In the genomic region with DNA sequence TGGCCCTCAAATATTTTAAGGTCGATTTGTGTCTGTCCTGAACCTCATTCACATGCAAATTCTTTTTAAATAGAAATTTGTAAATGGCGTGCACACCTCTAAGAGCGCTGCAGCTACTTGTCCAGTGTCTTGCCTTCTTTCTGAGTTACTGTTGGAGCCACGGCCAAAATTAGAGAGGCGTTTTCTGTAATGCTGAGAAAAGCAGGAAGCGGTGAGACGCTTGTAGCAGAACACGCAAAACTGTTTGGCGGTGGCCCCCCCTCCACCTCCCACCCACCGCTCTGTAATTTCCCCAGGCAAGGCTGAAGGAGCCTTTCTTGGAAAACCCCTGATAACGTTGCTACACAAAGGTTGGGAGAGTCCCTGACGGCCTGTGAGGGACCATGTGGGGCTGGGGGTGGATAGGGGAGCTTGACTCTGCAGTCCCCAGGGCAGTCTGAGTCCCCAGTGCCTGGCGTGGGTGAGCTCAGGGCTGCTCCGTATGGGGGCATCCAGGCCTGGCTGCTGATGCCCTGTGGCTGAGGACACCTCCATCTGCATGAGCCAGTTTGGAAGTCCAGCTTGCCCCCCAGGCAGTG, we compare ENCODE assay signal across 8 cellular contexts.
DNase-seq lines count a peak whose midpoint lies in the region; ATAC-seq and TF ChIP-seq lines count a peak whose summit lies in the region.

No MANE protein-coding gene starts in this region.

- peak overlapping the region; percentile 37 for H3K4ac ChIP-seq in mesendoderm (ENCODE audit: low read depth, low read length)

- H4K8ac ChIP-seq in mesendoderm (ENCODE audit: low read depth, low read length), result no peak overlapping the region

- peak overlapping the region; percentile 85 for H2BK5ac ChIP-seq in mesendoderm (ENCODE audit: low read length)

- peak overlapping the region; percentile 77 for H3K56ac ChIP-seq in mesendoderm (ENCODE audit: low read length)

- peak; percentile 81 for DNase-seq in activated CD4-positive, alpha-beta T cell treated with anti-CD3 and anti-CD28 coated beads for 48 hours
- DNase-seq in mesendoderm (peak; percentile 49), Kasumi-1 (lab: John Stamatoyannopoulos, UW) (no peak), right lobe of liver (no peak), BE2C (no peak), NCI-H187 (lab: John Stamatoyannopoulos, UW) (no peak)

- no peak for TF ChIP-seq POLR2A in right lobe of liver (IDR thresholded peaks at IDR 0.05)

- intact Hi-C loops in right lobe of liver (cut with DNase I), result no loop called here

- H3K4me3 ChIP-seq in mesendoderm (ENCODE audit: low read length) (no peak overlapping the region), right lobe of liver (no peak overlapping the region), BE2C (ENCODE audit: low read depth, low read length) (no peak overlapping the region)

- H3K23ac ChIP-seq in mesendoderm (ENCODE audit: low read length), result peak overlapping the region; percentile 56

- H2AK5ac ChIP-seq in mesendoderm (ENCODE audit: low read length), result peak overlapping the region; percentile 88

- H3K9me3 ChIP-seq in right lobe of liver (no peaks in the 10 kb centered on the region), BE2C (no peaks in the 10 kb centered on the region)

- no peaks in the 10 kb centered on the region for H3K79me2 ChIP-seq in mesendoderm (ENCODE audit: control insufficient read depth, insufficient read depth, low read length)

- H3K4me2 ChIP-seq in mesendoderm (ENCODE audit: low read length), result no peak overlapping the region

- H3K79me1 ChIP-seq in mesendoderm (ENCODE audit: low read length), result no peaks in the 10 kb centered on the region

- H2BK120ac ChIP-seq in mesendoderm (ENCODE audit: low read depth, low read length), result no peak overlapping the region

- H3K27me3 ChIP-seq in mesendoderm (ENCODE audit: insufficient read depth, low read length, poor library complexity), result no peaks in the 10 kb centered on the region
- no peaks in the 10 kb centered on the region for H3K27me3 ChIP-seq in right lobe of liver
- no peaks in the 10 kb centered on the region for H3K27me3 ChIP-seq in BE2C

- H3K36me3 ChIP-seq in mesendoderm (ENCODE audit: control insufficient read depth, insufficient read depth, low read length) (no peaks in the 10 kb centered on the region), right lobe of liver (no peaks in the 10 kb centered on the region), BE2C (no peaks in the 10 kb centered on the region)

- no peak overlapping the region for H2BK15ac ChIP-seq in mesendoderm (replicated peaks; ENCODE audit: low read depth)

- H3K9ac ChIP-seq in mesendoderm (ENCODE audit: low read length), result peak overlapping the region; percentile 20

- no CpG with 5 or more reads among the region's 14 CpGs for WGBS in mesendoderm (ENCODE audit: extremely low coverage, insufficient coverage, low lambda C conversion rate)
- WGBS in right lobe of liver (ENCODE audit: insufficient coverage, low coverage, low lambda C conversion rate, missing lambda C conversion rate), result 62% methylated on average over 10 of the region's 14 CpGs

- H4K5ac ChIP-seq in mesendoderm (ENCODE audit: low read length), result no peak overlapping the region

- TF ChIP-seq CTCF in right lobe of liver (IDR thresholded peaks at IDR 0.05) (no peak), BE2C (IDR thresholded peaks at IDR 0.05; ENCODE audit: low read depth, low read length) (no peak)

- ATAC-seq in GM18519 (IDR thresholded peaks at IDR 0.05; ENCODE audit: low FRiP score, unreplicated experiment) (peak; percentile 55), HG02798 (IDR thresholded peaks at IDR 0.05; ENCODE audit: poor library complexity, unreplicated experiment) (peak; percentile 79), right lobe of liver (no peak)

- H3K4me1 ChIP-seq in mesendoderm (ENCODE audit: control insufficient read depth, low read depth, low read length) (peaks cover 16% of the 10 kb centered on the region), right lobe of liver (peaks cover 0 to 73% (median 32%) of the 10 kb centered on the region in 4 donors), BE2C (no peaks in the 10 kb centered on the region)

- peak overlapping the region; percentile 2 for H3K18ac ChIP-seq in mesendoderm (ENCODE audit: low read length)

- peak overlapping the region; percentile 43 for H3K27ac ChIP-seq in mesendoderm (ENCODE audit: low read depth, low read length)
- H3K27ac ChIP-seq in right lobe of liver, result no peak overlapping the region

Comparison
In these comparisons a context has a peak if more than half of its experiments do, and no peak if none do; other contexts are left out.
1. ATAC-seq: peak in GM18519 (single experiment) and HG02798 (single experiment); none in right lobe of liver (0 of 4).
2. DNase-seq: peak in activated CD4-positive, alpha-beta T cell treated with anti-CD3 and anti-CD28 coated beads for 48 hours (single experiment) and mesendoderm (single experiment); none in Kasumi-1 (0 of 2), right lobe of liver (0 of 3), BE2C (single experiment) and NCI-H187 (0 of 2).